22 cellular contexts compared by ENCODE assay signal in the genomic region with DNA sequence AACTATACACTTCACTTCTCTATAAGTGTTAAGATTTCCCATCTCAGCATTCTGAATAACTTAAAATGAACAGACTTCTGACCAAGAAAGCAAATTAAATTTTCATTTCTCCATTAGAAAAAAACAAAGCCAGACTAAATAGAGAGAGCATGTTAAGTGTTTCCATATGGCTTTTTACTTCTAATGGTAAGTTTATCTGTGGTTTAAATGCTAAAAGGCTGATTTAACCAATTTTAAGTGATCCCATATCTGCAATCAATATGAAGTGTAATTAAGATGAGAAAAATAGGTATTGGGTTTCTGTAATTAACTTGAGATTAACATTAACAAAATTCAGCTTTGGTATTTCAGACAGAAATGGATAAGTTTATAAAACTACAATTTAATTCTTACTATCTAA.
"Had no signal": no experiment of that assay in that cellular context is flagged by ENCODE, and none has a peak within 500 bp of the region (broad histone marks: within the 10 kb centered on the region; RNA-seq: fewer than 3 reads in every experiment).

No MANE protein-coding gene starts in this region.

- H3K4me3 Mint-ChIP-seq: activated CD4-positive, alpha-beta T cell treated with anti-CD3 and anti-CD28 coated beads for 36 hours; activated CD8-positive, alpha-beta T cell treated with anti-CD3 and anti-CD28 coated beads for 36 hours; activated naive CD8-positive, alpha-beta T cell treated with anti-CD3 and anti-CD28 coated beads for 36 hours; activated T-helper 1 cell treated with anti-CD3 and anti-CD28 coated beads, Interleukin-12 subunit alpha, Interleukin-12 subunit beta, Interleukin-2, Interleukin-4 antibody, amounts not matched to agents 30 ng/mL and 10 ng/mL and 1 ng/mL, durations not matched to agents 14 hours and 24 hours and 36 hours; T-cell had no signal

- H3K27ac Mint-ChIP-seq: activated CD4-positive, alpha-beta T cell treated with anti-CD3 and anti-CD28 coated beads for 36 hours; activated CD8-positive, alpha-beta T cell treated with anti-CD3 and anti-CD28 coated beads for 36 hours; activated naive CD8-positive, alpha-beta T cell treated with anti-CD3 and anti-CD28 coated beads for 36 hours; activated T-helper 1 cell treated with anti-CD3 and anti-CD28 coated beads, Interleukin-12 subunit alpha, Interleukin-12 subunit beta, Interleukin-2, Interleukin-4 antibody, amounts not matched to agents 30 ng/mL and 10 ng/mL and 1 ng/mL, durations not matched to agents 14 hours and 24 hours and 36 hours; T-cell had no signal

- H3K9me3 Mint-ChIP-seq: activated CD8-positive, alpha-beta T cell treated with anti-CD3 and anti-CD28 coated beads for 36 hours; activated T-helper 1 cell treated with anti-CD3 and anti-CD28 coated beads, Interleukin-12 subunit alpha, Interleukin-12 subunit beta, Interleukin-2, Interleukin-4 antibody, amounts not matched to agents 30 ng/mL and 10 ng/mL and 1 ng/mL, durations not matched to agents 14 hours and 24 hours and 36 hours; T-cell had no signal

- H3K4me3 ChIP-seq: adrenal gland, K562, SJSA1 had no signal

- H3K4me1 ChIP-seq: SJSA1 had no signal

- ATAC-seq: K562, T-cell had no signal

- H3K27me3 Mint-ChIP-seq: activated CD4-positive, alpha-beta T cell treated with anti-CD3 and anti-CD28 coated beads for 36 hours; activated CD8-positive, alpha-beta T cell treated with anti-CD3 and anti-CD28 coated beads for 36 hours; activated naive CD8-positive, alpha-beta T cell treated with anti-CD3 and anti-CD28 coated beads for 36 hours; T-cell had no signal

- DNase-seq: activated CD4-positive, alpha-beta T cell treated with anti-CD3 and anti-CD28 coated beads for 36 hours; activated CD4-positive, alpha-beta T cell treated with anti-CD3 and anti-CD28 coated beads, Interleukin-2, amount 50 U/mL, for 1 hour; activated CD8-positive, alpha-beta memory T cell treated with anti-CD3 and anti-CD28 coated beads, Interleukin-2, amount 50 U/mL, for 4 hours; activated CD8-positive, alpha-beta T cell treated with anti-CD3 and anti-CD28 coated beads for 36 hours; activated effector memory CD4-positive, alpha-beta T cell treated with anti-CD3 and anti-CD28 coated beads, Interleukin-2, amount 50 U/mL, for 16 hours; activated naive CD4-positive, alpha-beta T cell treated with Interleukin-2 at 50 U/mL for 16 hours; activated naive CD8-positive, alpha-beta T cell treated with anti-CD3 and anti-CD28 coated beads for 36 hours; adrenal gland; anterior cingulate cortex; Kasumi-1; NCI-H1105 treated with DMSO at 0.1 percent for 48 hours; NCI-H1436 treated with DMSO at 0.1 percent for 48 hours; NCI-H187; NCI-H2081; NCI-H524; PC-3; SHP77; T-cell; WERI-Rb-1 had no signal

- H3K27me3 ChIP-seq: adrenal gland, SJSA1 had no signal

- H3K27ac ChIP-seq: SJSA1, WERI-Rb-1 had no signal

- H3K9me3 ChIP-seq: adrenal gland, SJSA1 had no signal

- H3K36me3 ChIP-seq: adrenal gland, SJSA1, WERI-Rb-1 had no signal
